36 cellular contexts compared by ENCODE assay signal in the genomic region with DNA sequence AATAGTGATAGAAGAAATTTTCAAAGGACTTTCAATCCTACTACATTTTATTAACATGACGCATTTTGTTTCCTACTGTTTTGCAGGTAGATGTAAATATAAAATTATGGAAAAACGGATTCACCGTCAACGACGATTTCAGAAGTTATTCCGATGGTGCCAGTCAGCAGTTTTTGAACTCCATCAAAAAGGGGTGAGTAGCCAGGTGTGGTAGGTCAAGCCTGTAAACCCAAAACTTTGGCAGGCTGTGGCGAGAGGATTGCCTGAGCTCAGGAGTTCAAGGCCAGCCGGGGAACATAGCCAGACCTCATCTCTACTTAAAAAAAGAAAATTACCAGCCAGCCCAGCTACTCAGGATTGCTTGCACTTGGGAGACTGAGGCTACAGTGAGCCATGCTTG. TPM values are rescaled to one million over a fixed set of nuclear protein-coding genes. Genes with fewer than 3 reads are reported as not detected.
"Had no signal": no experiment of that assay in that cellular context is flagged by ENCODE, and none has a peak within 500 bp of the region (broad histone marks: within the 10 kb centered on the region; RNA-seq: fewer than 3 reads in every experiment).

No MANE protein-coding gene starts in this region.

- FAIRE-seq: astrocyte, TTC549 had no signal

- H3K4me1 ChIP-seq: adrenal gland, body of pancreas, breast epithelium had no signal

- H3K27ac ChIP-seq: adrenal gland, body of pancreas, brain microvascular endothelial cell, breast epithelium, VCaP had no signal

- H3K4me3 ChIP-seq: adrenal gland, body of pancreas, breast epithelium had no signal

- H3K36me3 ChIP-seq: brain microvascular endothelial cell had no signal

- DNase-seq: activated B cell treated with CpG ODN at 0.5 μM for 24 hours; activated CD4-positive, alpha-beta memory T cell treated with anti-CD3 and anti-CD28 coated beads for 36 hours; activated CD4-positive, alpha-beta T cell treated with anti-CD3 and anti-CD28 coated beads for 4 hours; activated CD4-positive, alpha-beta T cell treated with anti-CD3 and anti-CD28 coated beads, Interleukin-2, amount 10 ng/mL, durations not matched to agents 24 days and 14 days; activated CD4-positive, alpha-beta T cell treated with anti-CD3 and anti-CD28 coated beads, Interleukin-2, amount 50 U/mL, for 1 hour; activated CD4-positive, alpha-beta T cell treated with anti-CD3 and anti-CD28 coated beads, Interleukin-2, amount 50 U/mL, for 4 hours; activated CD4-positive, CD25-positive, alpha-beta regulatory T cell treated with anti-CD3 and anti-CD28 coated beads, Interleukin-2, amount 50 U/mL, for 72 hours; activated CD8-positive, alpha-beta memory T cell treated with anti-CD3 and anti-CD28 coated beads, Interleukin-2, amount 50 U/mL, for 4 hours; activated CD8-positive, alpha-beta T cell treated with anti-CD3 and anti-CD28 coated beads for 36 hours; activated effector memory CD4-positive, alpha-beta T cell treated with anti-CD3 and anti-CD28 coated beads, Interleukin-2, amount 50 U/mL, for 16 hours; activated gamma-delta T cell treated with Interleukin-2 at 50 U/mL for 16 hours; activated naive CD4-positive, alpha-beta T cell; activated naive CD4-positive, alpha-beta T cell treated with anti-CD3 and anti-CD28 coated beads for 36 hours; activated naive CD4-positive, alpha-beta T cell treated with anti-CD3 and anti-CD28 coated beads, Interleukin-2, amount 50 U/mL, for 16 hours; activated naive CD8-positive, alpha-beta T cell treated with anti-CD3 and anti-CD28 coated beads for 36 hours; activated T-cell treated with anti-CD3 and anti-CD28 coated beads for 4 hours; activated T-cell treated with anti-CD3 and anti-CD28 coated beads, Interleukin-2, amount 50 U/mL, for 1 hour; activated T-cell treated with anti-CD3 and anti-CD28 coated beads, Interleukin-2, amount 50 U/mL, for 4 hours; activated T-cell treated with anti-CD3 and anti-CD28 coated beads, Interleukin-2, amount 50 U/mL, for 72 hours; amniotic stem cell; aorta; body of pancreas; brain microvascular endothelial cell; central memory CD4-positive, alpha-beta T cell; T-helper 1 cell; T-helper 2 cell; T-helper 9 cell had no signal

- H3K27me3 ChIP-seq: adrenal gland, body of pancreas, brain microvascular endothelial cell, breast epithelium had no signal

- H3K9me3 ChIP-seq: adrenal gland, body of pancreas, breast epithelium had no signal

- ATAC-seq: activated CD8-positive, alpha-beta T cell treated with anti-CD3 and anti-CD28 coated beads for 36 hours; activated naive CD4-positive, alpha-beta T cell treated with anti-CD3 and anti-CD28 coated beads, Interleukin-2, amount 50 U/mL, for 72 hours; activated T-cell treated with anti-CD3 and anti-CD28 coated beads, Interleukin-2, amount 50 U/mL, for 4 hours; activated T-cell treated with anti-CD3 and anti-CD28 coated beads, Interleukin-2, amount 50 U/mL, for 72 hours; activated T-helper 17 cell treated with anti-CD3 and anti-CD28 coated beads, Interleukin-2, amount 50 U/mL, for 72 hours; body of pancreas had no signal

RNA-seq across cellular contexts. Expression of a gene that starts 33.0 kb away (rescaled TPM):
- total RNA-seq: activated B cell treated with CpG ODN at 0.5 μM for 24 hours; activated T-helper 1 cell treated with anti-CD3 and anti-CD28 coated beads, Interleukin-12 subunit alpha, Interleukin-12 subunit beta, Interleukin-2, Interleukin-4 antibody, amounts not matched to agents 30 ng/mL and 10 ng/mL and 1 ng/mL, durations not matched to agents 14 hours and 24 hours and 36 hours; activated T-helper 17 cell treated with anti-CD3 and anti-CD28 coated beads, Interleukin-2, amount 50 U/mL, for 72 hours; body of pancreas; breast epithelium; cardiac septum had no signal
